Comparison of ENCODE assay signal across 27 cellular contexts in the genomic region with DNA sequence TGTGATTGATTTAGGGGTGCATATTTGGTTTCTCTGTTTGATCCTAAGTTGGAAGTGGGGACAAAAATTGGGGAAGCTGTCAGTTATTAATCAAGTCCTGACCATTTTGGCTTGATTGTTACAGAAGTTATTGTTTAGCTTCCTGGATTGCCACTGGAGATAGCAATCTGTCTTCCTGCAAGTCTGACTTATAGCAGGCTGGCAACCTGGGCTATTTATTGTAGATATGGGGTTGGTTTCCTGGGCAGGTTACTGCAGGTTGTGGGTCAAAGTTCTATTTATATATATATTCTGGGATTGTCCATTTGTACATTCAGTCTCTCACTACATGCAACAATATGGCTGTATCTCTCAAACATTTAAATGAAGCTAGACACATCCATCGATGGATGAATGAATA. TPM values are rescaled to one million over a fixed set of nuclear protein-coding genes. Genes with fewer than 3 reads are reported as not detected.
DNase-seq lines count a peak whose midpoint lies in the region; ATAC-seq and TF ChIP-seq lines count a peak whose summit lies in the region.
"Had no signal": no experiment of that assay in that cellular context is flagged by ENCODE, and none has a peak within 500 bp of the region (broad histone marks: within the 10 kb centered on the region; RNA-seq: fewer than 3 reads in every experiment).

No MANE protein-coding gene starts in this region.

- H3K4me1 ChIP-seq in CD8-positive, alpha-beta T cell (ENCODE audit: insufficient read depth, low read length), result no peaks in the 10 kb centered on the region
- H3K4me1 ChIP-seq in naive thymus-derived CD4-positive, alpha-beta T cell (ENCODE audit: control insufficient read depth in 2 of 2, insufficient read depth in 2 of 2, low read length in 2 of 2), result no peaks in the 10 kb centered on the region

- H3K4me3 Mint-ChIP-seq in CD4-positive, alpha-beta T cell, result no peak overlapping the region
- H3K4me3 Mint-ChIP-seq in CD8-positive, alpha-beta T cell, result no peak overlapping the region
- no peak overlapping the region for H3K4me3 Mint-ChIP-seq in effector memory CD8-positive, alpha-beta T cell
- H3K4me3 Mint-ChIP-seq in naive thymus-derived CD4-positive, alpha-beta T cell, result peak overlapping the region in 1 of 10 donors; percentile 43

- CTCF ChIA-PET in CD4-positive, alpha-beta T cell (lab: Charles Lee), result interaction anchor here (1.5 to 1.9 kb wide), 2 partner anchors 13 to 39 kb away, joined by 7 to 9 read pairs; no protein-coding TSS in a partner anchor
- CTCF ChIA-PET in CD8-positive, alpha-beta T cell (lab: Charles Lee), result interaction anchor here (1.0 to 1.5 kb wide), 3 partner anchors 11 to 39 kb away, joined by 3 to 5 read pairs (median 5); no protein-coding TSS in a partner anchor
- CTCF ChIA-PET in naive thymus-derived CD4-positive, alpha-beta T cell (lab: Charles Lee), result interaction anchor here (1.0 kb wide), 1 partner anchor 39 kb away, joined by 3 read pairs; no protein-coding TSS in a partner anchor

- no peak for TF ChIP-seq CTCF in CD4-positive, alpha-beta T cell (IDR thresholded peaks at IDR 0.05)
- TF ChIP-seq CTCF in CD8-positive, alpha-beta T cell (IDR thresholded peaks at IDR 0.05), result no peak

- H3K27ac ChIP-seq in CD4-positive, alpha-beta T cell (ENCODE audit: low read depth, low read length), result no peak overlapping the region
- no peak overlapping the region for H3K27ac ChIP-seq in CD8-positive, alpha-beta T cell (ENCODE audit: low read depth, low read length)
- no peak overlapping the region for H3K27ac ChIP-seq in naive thymus-derived CD4-positive, alpha-beta T cell (ENCODE audit: low read depth, low read length)
- H3K27ac ChIP-seq: BLaER1 had no signal

- peak overlapping the region; percentile 14 for H3K27ac Mint-ChIP-seq in CD4-positive, alpha-beta T cell
- peak overlapping the region; percentile 55 for H3K27ac Mint-ChIP-seq in CD8-positive, alpha-beta T cell
- H3K27ac Mint-ChIP-seq in effector memory CD8-positive, alpha-beta T cell, result peak overlapping the region; percentile 24 to 27
- H3K27ac Mint-ChIP-seq in naive thymus-derived CD4-positive, alpha-beta T cell, result peak overlapping the region in 6 of 9 donors; percentile 24 to 41 (median 36)
- H3K27ac Mint-ChIP-seq: IgD-negative memory B cell had no signal

- H3K27me3 Mint-ChIP-seq in CD4-positive, alpha-beta T cell, result no peaks in the 10 kb centered on the region
- H3K27me3 Mint-ChIP-seq in CD8-positive, alpha-beta T cell (ENCODE audit: low read depth), result no peaks in the 10 kb centered on the region
- no peaks in the 10 kb centered on the region for H3K27me3 Mint-ChIP-seq in effector memory CD8-positive, alpha-beta T cell
- H3K27me3 Mint-ChIP-seq in naive thymus-derived CD4-positive, alpha-beta T cell, result no peaks in the 10 kb centered on the region
- H3K27me3 Mint-ChIP-seq: CD4-positive, alpha-beta memory T cell; IgD-negative memory B cell had no signal

- peaks cover 9% of the 10 kb centered on the region for H3K9me3 ChIP-seq in CD4-positive, alpha-beta T cell (ENCODE audit: control insufficient read depth, low read length)
- H3K9me3 ChIP-seq in CD8-positive, alpha-beta T cell (ENCODE audit: low read length), result peaks cover 7% of the 10 kb centered on the region
- peaks cover 0 to 17% (median 17%) of the 10 kb centered on the region in 3 experiments for H3K9me3 ChIP-seq in naive thymus-derived CD4-positive, alpha-beta T cell (ENCODE audit: control insufficient read depth in 2 of 3, low read length in 3 of 3)

- H3K9me3 Mint-ChIP-seq in CD4-positive, alpha-beta T cell, result peaks cover 4% of the 10 kb centered on the region
- H3K9me3 Mint-ChIP-seq in CD8-positive, alpha-beta T cell, result peaks cover 17% of the 10 kb centered on the region
- peaks cover 5 to 7% of the 10 kb centered on the region in 2 donors for H3K9me3 Mint-ChIP-seq in effector memory CD8-positive, alpha-beta T cell
- H3K9me3 Mint-ChIP-seq in naive thymus-derived CD4-positive, alpha-beta T cell, result peaks cover 7 to 42% (median 11%) of the 10 kb centered on the region in 11 donors

- no peak overlapping the region for H3K4me3 ChIP-seq in CD8-positive, alpha-beta T cell (ENCODE audit: low read depth, low read length)
- no peak overlapping the region for H3K4me3 ChIP-seq in naive thymus-derived CD4-positive, alpha-beta T cell (ENCODE audit: low read length)
- H3K4me3 ChIP-seq: BLaER1 had no signal

- no peaks in the 10 kb centered on the region for H3K27me3 ChIP-seq in CD4-positive, alpha-beta T cell (ENCODE audit: control insufficient read depth, insufficient read depth, low read length)
- no peaks in the 10 kb centered on the region for H3K27me3 ChIP-seq in CD8-positive, alpha-beta T cell (ENCODE audit: insufficient read depth, low read length)
- no peaks in the 10 kb centered on the region for H3K27me3 ChIP-seq in naive thymus-derived CD4-positive, alpha-beta T cell (ENCODE audit: control insufficient read depth in 2 of 2, insufficient read depth in 2 of 2, low read length in 2 of 2)
- H3K27me3 ChIP-seq: BLaER1 had no signal

- H3K4me1 Mint-ChIP-seq in CD4-positive, alpha-beta T cell (ENCODE audit: low read depth), result peaks cover 13% of the 10 kb centered on the region
- H3K4me1 Mint-ChIP-seq in CD8-positive, alpha-beta T cell (ENCODE audit: low read depth), result peaks cover 12% of the 10 kb centered on the region
- peaks cover 9 to 34% of the 10 kb centered on the region in 2 donors for H3K4me1 Mint-ChIP-seq in effector memory CD8-positive, alpha-beta T cell (ENCODE audit: low read depth in 2 of 2)
- H3K4me1 Mint-ChIP-seq in naive thymus-derived CD4-positive, alpha-beta T cell, result peaks cover 3 to 23% (median 8%) of the 10 kb centered on the region in 7 donors

- H3K36me3 ChIP-seq in CD8-positive, alpha-beta T cell (ENCODE audit: insufficient read depth, low read length), result peaks cover 35% of the 10 kb centered on the region
- H3K36me3 ChIP-seq in naive thymus-derived CD4-positive, alpha-beta T cell (ENCODE audit: control insufficient read depth in 2 of 3, insufficient read depth in 3 of 3, low read length in 3 of 3), result peaks cover 21 to 65% (median 50%) of the 10 kb centered on the region in 3 experiments

- peaks cover 99% of the 10 kb centered on the region for H3K36me3 Mint-ChIP-seq in CD4-positive, alpha-beta T cell (ENCODE audit: low read depth)
- H3K36me3 Mint-ChIP-seq in CD8-positive, alpha-beta T cell, result peaks cover 84% of the 10 kb centered on the region
- H3K36me3 Mint-ChIP-seq in effector memory CD8-positive, alpha-beta T cell (ENCODE audit: insufficient read depth), result peaks cover 56% of the 10 kb centered on the region
- H3K36me3 Mint-ChIP-seq in naive thymus-derived CD4-positive, alpha-beta T cell, result peaks cover 35 to 93% (median 68%) of the 10 kb centered on the region in 5 donors

- no peak for ATAC-seq in CD4-positive, alpha-beta T cell (ENCODE audit: poor library complexity)
- ATAC-seq in CD8-positive, alpha-beta T cell, result no peak
- no peak for ATAC-seq in effector memory CD8-positive, alpha-beta T cell (replicated peaks)
- no peak for ATAC-seq in naive thymus-derived CD4-positive, alpha-beta T cell
- ATAC-seq in HG03108 (IDR thresholded peaks at IDR 0.05; ENCODE audit: unreplicated experiment) (no peak), HG02623 (IDR thresholded peaks at IDR 0.05; ENCODE audit: unreplicated experiment) (no peak), GM18511 (IDR thresholded peaks at IDR 0.05; ENCODE audit: unreplicated experiment) (no peak)
- ATAC-seq: Right ventricle myocardium inferior had no signal

- intact Hi-C loops in CD4-positive, alpha-beta T cell (cut with DNase I, micrococcal nuclease), result no loop called here
- intact Hi-C loops in CD8-positive, alpha-beta T cell (cut with DNase I, micrococcal nuclease), result no loop called here
- intact Hi-C loops in naive thymus-derived CD4-positive, alpha-beta T cell (cut with micrococcal nuclease), result no loop called here

- DNase-seq in CD4-positive, alpha-beta T cell, result no peak
- DNase-seq in CD8-positive, alpha-beta T cell, result no peak
- no peak for DNase-seq in effector memory CD8-positive, alpha-beta T cell
- DNase-seq in naive thymus-derived CD4-positive, alpha-beta T cell, result no peak
- no peak for DNase-seq in DMS53 treated with DMSO at 0.1 percent for 48 hours (lab: John Stamatoyannopoulos, UW; ENCODE audit: unreplicated experiment)
- DNase-seq: ACHN; Calu3; CD4-positive, alpha-beta memory T cell; DMS153; GOT3; HCEC 1CT; MV-4-11; NCI-H1105 treated with DMSO at 0.1 percent for 48 hours; NCI-H2029 treated with DMSO at 0.1 percent for 48 hours; NCI-H2171; NCI-H345; NCI-H524 treated with DMSO at 0.1 percent for 48 hours had no signal

- POLR2A ChIA-PET in CD4-positive, alpha-beta T cell (lab: Charles Lee), result interaction anchor here (0.6 to 1.3 kb wide), 2 partner anchors 11 to 13 kb away, joined by 3 to 4 read pairs; no protein-coding TSS in a partner anchor
- POLR2A ChIA-PET in CD8-positive, alpha-beta T cell (lab: Charles Lee), result no interaction called here
- POLR2A ChIA-PET in naive thymus-derived CD4-positive, alpha-beta T cell (lab: Charles Lee), result interaction anchor here (0.5 to 1.2 kb wide), 2 partner anchors 105 to 112 kb away, joined by 3 to 4 read pairs; no protein-coding TSS in a partner anchor

RNA-seq across cellular contexts. Expression of gene KCNS1, which starts 17.8 kb away (rescaled TPM):
- total RNA-seq in CD4-positive, alpha-beta T cell, result not detected
- not detected for total RNA-seq in CD8-positive, alpha-beta T cell
- under 1 TPM in 1 of 5 experiments, not detected in 4; 0.12 TPM for total RNA-seq in naive thymus-derived CD4-positive, alpha-beta T cell
- polyA plus RNA-seq in naive thymus-derived CD4-positive, alpha-beta T cell, result under 1 TPM; 0.07 to 0.08 TPM
- total RNA-seq: Daoy, OCI-LY7, Right ventricle myocardium inferior had no signal
- polyA plus RNA-seq: IgD-negative memory B cell had no signal

RNA-seq across cellular contexts. Expression of gene WFDC5, which starts 31.8 kb away (rescaled TPM):
- not detected for total RNA-seq in CD4-positive, alpha-beta T cell
- total RNA-seq in CD8-positive, alpha-beta T cell, result not detected
- not detected for total RNA-seq in naive thymus-derived CD4-positive, alpha-beta T cell
- not detected for polyA plus RNA-seq in naive thymus-derived CD4-positive, alpha-beta T cell
- total RNA-seq: Calu3; CD4-positive, alpha-beta memory T cell; Daoy; M059J; OCI-LY7; Right ventricle myocardium inferior; SK-MEL-5 had no signal
- polyA plus RNA-seq: CD4-positive, alpha-beta memory T cell; IgD-negative memory B cell had no signal

RNA-seq across cellular contexts. Expression of gene WFDC12, which starts 41.1 kb away (rescaled TPM):
- not detected for total RNA-seq in CD4-positive, alpha-beta T cell
- total RNA-seq in CD8-positive, alpha-beta T cell, result not detected
- not detected for total RNA-seq in naive thymus-derived CD4-positive, alpha-beta T cell
- polyA plus RNA-seq in naive thymus-derived CD4-positive, alpha-beta T cell, result not detected
- total RNA-seq: Calu3; CD4-positive, alpha-beta memory T cell; Daoy; M059J; OCI-LY7; Right ventricle myocardium inferior; SK-MEL-5 had no signal
- polyA plus RNA-seq: CD4-positive, alpha-beta memory T cell; IgD-negative memory B cell had no signal
